In the genomic region with DNA sequence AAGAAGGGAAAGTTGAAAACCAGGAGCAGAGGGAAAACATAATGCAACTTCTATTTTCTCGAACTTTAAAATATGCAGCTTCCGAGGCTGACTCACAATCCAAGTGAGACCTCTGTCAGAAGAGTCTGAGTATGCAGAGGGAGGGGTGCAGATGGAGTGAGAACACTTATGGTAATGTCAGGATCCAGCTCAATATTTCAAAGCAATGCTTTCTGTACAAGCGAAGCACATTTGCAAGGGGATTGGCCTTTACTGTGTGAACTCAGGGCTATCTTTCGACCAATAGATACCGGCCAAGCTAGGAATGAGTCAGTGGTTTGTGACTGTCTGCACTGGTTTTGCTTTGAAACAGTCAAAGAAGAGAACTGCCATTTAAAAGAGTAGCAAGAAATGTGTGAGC, we compare ENCODE assay signal across 1 cellular context.
TF ChIP-seq lines count a peak whose summit lies in the region.

No MANE protein-coding gene starts in this region.

TF ChIP-seq in H1, 55 proteins besides CTCF, POLR2A, EP300 and RAD21:
- TF ChIP-seq, protein P1, sequence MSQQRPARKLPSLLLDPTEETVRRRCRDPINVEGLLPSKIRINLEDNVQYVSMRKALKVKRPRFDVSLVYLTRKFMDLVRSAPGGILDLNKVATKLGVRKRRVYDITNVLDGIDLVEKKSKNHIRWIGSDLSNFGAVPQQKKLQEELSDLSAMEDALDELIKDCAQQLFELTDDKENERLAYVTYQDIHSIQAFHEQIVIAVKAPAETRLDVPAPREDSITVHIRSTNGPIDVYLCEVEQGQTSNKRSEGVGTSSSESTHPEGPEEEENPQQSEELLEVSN (IDR thresholded peaks at IDR 0.05): no peak
- TF ChIP-seq BCL11A (IDR thresholded peaks at IDR 0.05; ENCODE audit: low read depth in 2 of 2, low read length in 2 of 2): no peak
